Comparison of ENCODE assay signal across 1 cellular context in genomic region chr12:49292729-49293055, GRCh38.
TF ChIP-seq lines count a peak whose summit lies in the region.

No MANE protein-coding gene starts in this region.

TF ChIP-seq in GM23338, 12 proteins besides CTCF, POLR2A, EP300 and RAD21 (continued from another document):
- TF ChIP-seq, protein P1, sequence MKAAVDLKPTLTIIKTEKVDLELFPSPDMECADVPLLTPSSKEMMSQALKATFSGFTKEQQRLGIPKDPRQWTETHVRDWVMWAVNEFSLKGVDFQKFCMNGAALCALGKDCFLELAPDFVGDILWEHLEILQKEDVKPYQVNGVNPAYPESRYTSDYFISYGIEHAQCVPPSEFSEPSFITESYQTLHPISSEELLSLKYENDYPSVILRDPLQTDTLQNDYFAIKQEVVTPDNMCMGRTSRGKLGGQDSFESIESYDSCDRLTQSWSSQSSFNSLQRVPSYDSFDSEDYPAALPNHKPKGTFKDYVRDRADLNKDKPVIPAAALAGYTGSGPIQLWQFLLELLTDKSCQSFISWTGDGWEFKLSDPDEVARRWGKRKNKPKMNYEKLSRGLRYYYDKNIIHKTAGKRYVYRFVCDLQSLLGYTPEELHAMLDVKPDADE (IDR thresholded peaks at IDR 0.05) = no peak
- TF ChIP-seq ZNF114 (CRISPR knock-in tag; IDR thresholded peaks at IDR 0.05) = no peak
- TF ChIP-seq STAT1 (IDR thresholded peaks at IDR 0.05; ENCODE audit: unreplicated experiment) = no peak
- no peak for TF ChIP-seq EZH2phosphoT487 (IDR thresholded peaks at IDR 0.05; ENCODE audit: unreplicated experiment)
- TF ChIP-seq JUNB (IDR thresholded peaks at IDR 0.05; ENCODE audit: unreplicated experiment) = no peak
- no peak for TF ChIP-seq POLR2AphosphoS5 (IDR thresholded peaks at IDR 0.05; ENCODE audit: low read depth)
- no peak for TF ChIP-seq CREB1 (CRISPR knock-in tag; IDR thresholded peaks at IDR 0.05; ENCODE audit: low read depth)
- TF ChIP-seq, protein P2, sequence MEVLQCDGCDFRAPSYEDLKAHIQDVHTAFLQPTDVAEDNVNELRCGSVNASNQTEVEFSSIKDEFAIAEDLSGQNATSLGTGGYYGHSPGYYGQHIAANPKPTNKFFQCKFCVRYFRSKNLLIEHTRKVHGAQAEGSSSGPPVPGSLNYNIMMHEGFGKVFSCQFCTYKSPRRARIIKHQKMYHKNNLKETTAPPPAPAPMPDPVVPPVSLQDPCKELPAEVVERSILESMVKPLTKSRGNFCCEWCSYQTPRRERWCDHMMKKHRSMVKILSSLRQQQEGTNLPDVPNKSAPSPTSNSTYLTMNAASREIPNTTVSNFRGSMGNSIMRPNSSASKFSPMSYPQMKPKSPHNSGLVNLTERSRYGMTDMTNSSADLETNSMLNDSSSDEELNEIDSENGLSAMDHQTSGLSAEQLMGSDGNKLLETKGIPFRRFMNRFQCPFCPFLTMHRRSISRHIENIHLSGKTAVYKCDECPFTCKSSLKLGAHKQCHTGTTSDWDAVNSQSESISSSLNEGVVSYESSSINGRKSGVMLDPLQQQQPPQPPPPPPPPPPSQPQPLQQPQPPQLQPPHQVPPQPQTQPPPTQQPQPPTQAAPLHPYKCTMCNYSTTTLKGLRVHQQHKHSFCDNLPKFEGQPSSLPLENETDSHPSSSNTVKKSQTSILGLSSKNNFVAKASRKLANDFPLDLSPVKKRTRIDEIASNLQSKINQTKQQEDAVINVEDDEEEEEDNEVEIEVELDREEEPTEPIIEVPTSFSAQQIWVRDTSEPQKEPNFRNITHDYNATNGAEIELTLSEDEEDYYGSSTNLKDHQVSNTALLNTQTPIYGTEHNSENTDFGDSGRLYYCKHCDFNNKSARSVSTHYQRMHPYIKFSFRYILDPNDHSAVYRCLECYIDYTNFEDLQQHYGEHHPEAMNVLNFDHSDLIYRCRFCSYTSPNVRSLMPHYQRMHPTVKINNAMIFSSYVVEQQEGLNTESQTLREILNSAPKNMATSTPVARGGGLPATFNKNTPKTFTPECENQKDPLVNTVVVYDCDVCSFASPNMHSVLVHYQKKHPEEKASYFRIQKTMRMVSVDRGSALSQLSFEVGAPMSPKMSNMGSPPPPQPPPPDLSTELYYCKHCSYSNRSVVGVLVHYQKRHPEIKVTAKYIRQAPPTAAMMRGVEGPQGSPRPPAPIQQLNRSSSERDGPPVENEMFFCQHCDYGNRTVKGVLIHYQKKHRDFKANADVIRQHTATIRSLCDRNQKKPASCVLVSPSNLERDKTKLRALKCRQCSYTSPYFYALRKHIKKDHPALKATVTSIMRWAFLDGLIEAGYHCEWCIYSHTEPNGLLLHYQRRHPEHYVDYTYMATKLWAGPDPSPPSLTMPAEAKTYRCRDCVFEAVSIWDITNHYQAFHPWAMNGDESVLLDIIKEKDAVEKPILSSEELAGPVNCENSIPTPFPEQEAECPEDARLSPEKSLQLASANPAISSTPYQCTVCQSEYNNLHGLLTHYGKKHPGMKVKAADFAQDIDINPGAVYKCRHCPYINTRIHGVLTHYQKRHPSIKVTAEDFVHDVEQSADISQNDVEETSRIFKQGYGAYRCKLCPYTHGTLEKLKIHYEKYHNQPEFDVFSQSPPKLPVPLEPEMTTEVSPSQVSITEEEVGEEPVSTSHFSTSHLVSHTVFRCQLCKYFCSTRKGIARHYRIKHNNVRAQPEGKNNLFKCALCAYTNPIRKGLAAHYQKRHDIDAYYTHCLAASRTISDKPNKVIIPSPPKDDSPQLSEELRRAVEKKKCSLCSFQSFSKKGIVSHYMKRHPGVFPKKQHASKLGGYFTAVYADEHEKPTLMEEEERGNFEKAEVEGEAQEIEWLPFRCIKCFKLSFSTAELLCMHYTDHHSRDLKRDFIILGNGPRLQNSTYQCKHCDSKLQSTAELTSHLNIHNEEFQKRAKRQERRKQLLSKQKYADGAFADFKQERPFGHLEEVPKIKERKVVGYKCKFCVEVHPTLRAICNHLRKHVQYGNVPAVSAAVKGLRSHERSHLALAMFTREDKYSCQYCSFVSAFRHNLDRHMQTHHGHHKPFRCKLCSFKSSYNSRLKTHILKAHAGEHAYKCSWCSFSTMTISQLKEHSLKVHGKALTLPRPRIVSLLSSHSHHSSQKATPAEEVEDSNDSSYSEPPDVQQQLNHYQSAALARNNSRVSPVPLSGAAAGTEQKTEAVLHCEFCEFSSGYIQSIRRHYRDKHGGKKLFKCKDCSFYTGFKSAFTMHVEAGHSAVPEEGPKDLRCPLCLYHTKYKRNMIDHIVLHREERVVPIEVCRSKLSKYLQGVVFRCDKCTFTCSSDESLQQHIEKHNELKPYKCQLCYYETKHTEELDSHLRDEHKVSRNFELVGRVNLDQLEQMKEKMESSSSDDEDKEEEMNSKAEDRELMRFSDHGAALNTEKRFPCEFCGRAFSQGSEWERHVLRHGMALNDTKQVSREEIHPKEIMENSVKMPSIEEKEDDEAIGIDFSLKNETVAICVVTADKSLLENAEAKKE (CRISPR knock-in tag; IDR thresholded peaks at IDR 0.05) = no peak
